Comparison of ENCODE assay signal across 23 cellular contexts in genomic region chr17:4358154-4358553, GRCh38. TPM values are rescaled to one million over a fixed set of nuclear protein-coding genes. Genes with fewer than 3 reads are reported as not detected.
DNase-seq lines count a peak whose midpoint lies in the region; ATAC-seq lines count a peak whose summit lies in the region.
"Had no signal": no experiment of that assay in that cellular context is flagged by ENCODE, and none has a peak within 500 bp of the region (broad histone marks: within the 10 kb centered on the region; RNA-seq: fewer than 3 reads in every experiment).

No MANE protein-coding gene starts in this region.

- no peak for DNase-seq in activated naive CD8-positive, alpha-beta T cell treated with anti-CD3 and anti-CD28 coated beads for 36 hours
- no peak for DNase-seq in epithelial cell of prostate (ENCODE audit: low read depth, low spot score)
- no peak for DNase-seq in naive thymus-derived CD8-positive, alpha-beta T cell
- no peak for DNase-seq in NCI-H187 treated with DMSO at 0.1 percent for 48 hours (lab: John Stamatoyannopoulos, UW)
- DNase-seq in NK-92 (lab: John Stamatoyannopoulos, UW; ENCODE audit: unreplicated experiment), result no peak
- DNase-seq in NCI-H1694 treated with DMSO at 0.1 percent for 48 hours (lab: John Stamatoyannopoulos, UW), result no peak
- DNase-seq: activated CD4-positive, alpha-beta memory T cell treated with anti-CD3 and anti-CD28 coated beads, Interleukin-2, amount 10 ng/mL, durations not matched to agents 7 days and 5 days; activated naive CD8-positive, alpha-beta T cell treated with anti-CD3 and anti-CD28 coated beads, Interleukin-2, amount 10 ng/mL, durations not matched to agents 7 days and 5 days; activated T-cell treated with anti-CD3 and anti-CD28 coated beads, Interleukin-2, amount 50 U/mL, for 24 hours; brain microvascular endothelial cell; DND-41; esophagus squamous epithelium; NCI-H345; nephron progenitor cell; SHP77; stimulated activated CD4-positive, alpha-beta T cell treated with anti-CD3 and anti-CD28 coated beads, Interleukin-12 subunit alpha, Interleukin-12 subunit beta, amount 100 ng/mL, for 4 hours; WERI-Rb-1 had no signal

- no peaks in the 10 kb centered on the region for H3K27me3 Mint-ChIP-seq in activated naive CD8-positive, alpha-beta T cell
- H3K27me3 Mint-ChIP-seq in activated naive CD8-positive, alpha-beta T cell treated with anti-CD3 and anti-CD28 coated beads for 36 hours, result no peaks in the 10 kb centered on the region
- no peaks in the 10 kb centered on the region for H3K27me3 Mint-ChIP-seq in naive thymus-derived CD8-positive, alpha-beta T cell
- H3K27me3 Mint-ChIP-seq: activated CD4-positive, alpha-beta memory T cell treated with anti-CD3 and anti-CD28 coated beads, Interleukin-2, amount 10 ng/mL, durations not matched to agents 7 days and 5 days; activated naive CD8-positive, alpha-beta T cell treated with anti-CD3 and anti-CD28 coated beads, Interleukin-2, amount 10 ng/mL, durations not matched to agents 7 days and 5 days; activated T-cell treated with anti-CD3 and anti-CD28 coated beads, Interleukin-2, amount 50 U/mL, for 24 hours; dendritic cell treated with granulocyte-macrophage colony-stimulating factor and Interleukin-4, amounts not matched to agents 40 ng/mL and 50 ng/mL, for 4 days; stimulated activated memory B cell treated with anti-CD40 and anti-IgM and Interleukin-4, amounts not matched to agents 10 μg/mL and 1 μg/mL and 100 μg/mL, for 72 hours had no signal

- no peaks in the 10 kb centered on the region for H3K9me3 Mint-ChIP-seq in activated naive CD8-positive, alpha-beta T cell (ENCODE audit: low read depth)
- no peaks in the 10 kb centered on the region for H3K9me3 Mint-ChIP-seq in activated naive CD8-positive, alpha-beta T cell treated with anti-CD3 and anti-CD28 coated beads for 36 hours
- H3K9me3 Mint-ChIP-seq in naive thymus-derived CD8-positive, alpha-beta T cell, result no peaks in the 10 kb centered on the region
- H3K9me3 Mint-ChIP-seq: activated CD4-positive, alpha-beta memory T cell treated with anti-CD3 and anti-CD28 coated beads, Interleukin-2, amount 10 ng/mL, durations not matched to agents 7 days and 5 days; activated naive CD8-positive, alpha-beta T cell treated with anti-CD3 and anti-CD28 coated beads, Interleukin-2, amount 10 ng/mL, durations not matched to agents 7 days and 5 days; activated T-cell treated with anti-CD3 and anti-CD28 coated beads, Interleukin-2, amount 50 U/mL, for 24 hours; CD14-positive monocyte; dendritic cell treated with granulocyte-macrophage colony-stimulating factor and Interleukin-4, amounts not matched to agents 40 ng/mL and 50 ng/mL, for 4 days; nephron progenitor cell; stimulated activated memory B cell treated with anti-CD40 and anti-IgM and Interleukin-4, amounts not matched to agents 10 μg/mL and 1 μg/mL and 100 μg/mL, for 72 hours had no signal

- peak overlapping the region; percentile 34 for H3K27ac ChIP-seq in epithelial cell of prostate
- H3K27ac ChIP-seq: brain microvascular endothelial cell, tibial nerve, WERI-Rb-1 had no signal

- POLR2A ChIA-PET in naive thymus-derived CD8-positive, alpha-beta T cell (lab: Charles Lee), result no interaction called here

- H3K4me3 Mint-ChIP-seq in activated naive CD8-positive, alpha-beta T cell, result no peak overlapping the region
- H3K4me3 Mint-ChIP-seq in activated naive CD8-positive, alpha-beta T cell treated with anti-CD3 and anti-CD28 coated beads for 36 hours, result no peak overlapping the region
- H3K4me3 Mint-ChIP-seq in naive thymus-derived CD8-positive, alpha-beta T cell, result peak overlapping the region in 3 of 10 donors; percentile 7 to 21 (median 19)
- H3K4me3 Mint-ChIP-seq: activated CD4-positive, alpha-beta memory T cell treated with anti-CD3 and anti-CD28 coated beads, Interleukin-2, amount 10 ng/mL, durations not matched to agents 7 days and 5 days; activated naive CD8-positive, alpha-beta T cell treated with anti-CD3 and anti-CD28 coated beads, Interleukin-2, amount 10 ng/mL, durations not matched to agents 7 days and 5 days; activated T-cell treated with anti-CD3 and anti-CD28 coated beads, Interleukin-2, amount 50 U/mL, for 24 hours; CD14-positive monocyte; dendritic cell treated with granulocyte-macrophage colony-stimulating factor and Interleukin-4, amounts not matched to agents 40 ng/mL and 50 ng/mL, for 4 days; nephron progenitor cell; stimulated activated memory B cell treated with anti-CD40 and anti-IgM and Interleukin-4, amounts not matched to agents 10 μg/mL and 1 μg/mL and 100 μg/mL, for 72 hours had no signal

- peaks cover 5% of the 10 kb centered on the region for H3K36me3 Mint-ChIP-seq in activated naive CD8-positive, alpha-beta T cell
- peaks cover 20% of the 10 kb centered on the region for H3K36me3 Mint-ChIP-seq in activated naive CD8-positive, alpha-beta T cell treated with anti-CD3 and anti-CD28 coated beads for 36 hours
- peaks cover 0 to 26% (median 0%) of the 10 kb centered on the region in 3 donors for H3K36me3 Mint-ChIP-seq in naive thymus-derived CD8-positive, alpha-beta T cell
- H3K36me3 Mint-ChIP-seq: stimulated activated memory B cell treated with anti-CD40 and anti-IgM and Interleukin-4, amounts not matched to agents 10 μg/mL and 1 μg/mL and 100 μg/mL, for 72 hours had no signal

- H3K4me1 Mint-ChIP-seq in activated naive CD8-positive, alpha-beta T cell (ENCODE audit: low read depth), result peaks cover 60% of the 10 kb centered on the region
- H3K4me1 Mint-ChIP-seq in activated naive CD8-positive, alpha-beta T cell treated with anti-CD3 and anti-CD28 coated beads for 36 hours, result peaks cover 47% of the 10 kb centered on the region
- H3K4me1 Mint-ChIP-seq in naive thymus-derived CD8-positive, alpha-beta T cell, result peaks cover 17 to 67% (median 58%) of the 10 kb centered on the region in 4 donors

- peak overlapping the region; percentile 59 for H3K27ac Mint-ChIP-seq in activated naive CD8-positive, alpha-beta T cell
- H3K27ac Mint-ChIP-seq in activated naive CD8-positive, alpha-beta T cell treated with anti-CD3 and anti-CD28 coated beads for 36 hours, result no peak overlapping the region
- H3K27ac Mint-ChIP-seq in naive thymus-derived CD8-positive, alpha-beta T cell, result peak overlapping the region in 5 of 10 donors; percentile 5 to 43 (median 10)
- H3K27ac Mint-ChIP-seq: activated CD4-positive, alpha-beta memory T cell treated with anti-CD3 and anti-CD28 coated beads, Interleukin-2, amount 10 ng/mL, durations not matched to agents 7 days and 5 days; activated naive CD8-positive, alpha-beta T cell treated with anti-CD3 and anti-CD28 coated beads, Interleukin-2, amount 10 ng/mL, durations not matched to agents 7 days and 5 days; activated T-cell treated with anti-CD3 and anti-CD28 coated beads, Interleukin-2, amount 50 U/mL, for 24 hours; dendritic cell treated with granulocyte-macrophage colony-stimulating factor and Interleukin-4, amounts not matched to agents 40 ng/mL and 50 ng/mL, for 4 days; nephron progenitor cell; stimulated activated memory B cell treated with anti-CD40 and anti-IgM and Interleukin-4, amounts not matched to agents 10 μg/mL and 1 μg/mL and 100 μg/mL, for 72 hours had no signal

- ATAC-seq in HG03432 (IDR thresholded peaks at IDR 0.05; ENCODE audit: unreplicated experiment), result peak; percentile 50
- ATAC-seq in naive thymus-derived CD8-positive, alpha-beta T cell, result no peak
- ATAC-seq: stimulated activated memory B cell treated with anti-CD40 and anti-IgM and Interleukin-4, amounts not matched to agents 10 μg/mL and 1 μg/mL and 100 μg/mL, for 72 hours had no signal

RNA-seq across cellular contexts. Expression of gene UBE2G1, which starts 8.3 kb away (rescaled TPM):
- total RNA-seq in activated naive CD8-positive, alpha-beta T cell treated with anti-CD3 and anti-CD28 coated beads for 36 hours, result 10 to 100 TPM; 58.8 to 63.9 TPM
- 10 to 100 TPM; 57.2 to 64.5 TPM for total RNA-seq in naive thymus-derived CD8-positive, alpha-beta T cell
- polyA plus RNA-seq in naive thymus-derived CD8-positive, alpha-beta T cell, result 10 to 100 TPM; 42.7 to 56.5 (median 50.4) TPM
